Comparison of ENCODE assay signal across 10 cellular contexts in genomic region chr22:45775569-45776312, GRCh38.
A peak's percentile ranks its signal among the peaks of the same experiment; 100 is the strongest.
DNase-seq lines count a peak whose midpoint lies in the region; ATAC-seq and TF ChIP-seq lines count a peak whose summit lies in the region.
"Had no signal": no experiment of that assay in that cellular context is flagged by ENCODE, and none has a peak within 500 bp of the region (broad histone marks: within the 10 kb centered on the region; RNA-seq: fewer than 3 reads in every experiment).

No MANE protein-coding gene starts in this region.

- DNase-seq in endodermal cell = no peak
- no peak for DNase-seq in iPS-NIHi7 (ENCODE audit: extremely low spot score)
- no peak for DNase-seq in hepatocyte (ENCODE audit: low spot score)
- no peak for DNase-seq in activated T-cell treated with anti-CD3 and anti-CD28 coated beads for 4 hours
- no peak for DNase-seq in NCI-H226
- DNase-seq: activated CD4-positive, CD25-positive, alpha-beta regulatory T cell treated with anti-CD3 and anti-CD28 coated beads, Interleukin-2, amount 50 U/mL, for 72 hours; psoas muscle had no signal

- H3K4me1 Mint-ChIP-seq in endodermal cell = no peaks in the 10 kb centered on the region

- no peak for TF ChIP-seq CTCF in endodermal cell (conservative IDR thresholded peaks at IDR 0.05)
- no peak for TF ChIP-seq CTCF in hepatocyte (IDR thresholded peaks at IDR 0.05; ENCODE audit: poor library complexity)

- no peak overlapping the region for H3K9ac ChIP-seq in endodermal cell (ENCODE audit: extremely low read depth, low read length, poor library complexity, severe bottlenecking)

- H3K9me3 Mint-ChIP-seq in endodermal cell = peaks cover 4% of the 10 kb centered on the region

- H3K79me2 ChIP-seq in hepatocyte = peaks cover 30% of the 10 kb centered on the region

- peaks cover 41% of the 10 kb centered on the region for H3K36me3 Mint-ChIP-seq in endodermal cell (ENCODE audit: low read depth)

- H3K27ac ChIP-seq in endodermal cell (ENCODE audit: low read depth, low read length) = no peak overlapping the region
- no peak overlapping the region for H3K27ac ChIP-seq in hepatocyte
- H3K27ac ChIP-seq: psoas muscle had no signal

- no peak overlapping the region for H2AFZ ChIP-seq in hepatocyte

- H3K9me3 ChIP-seq in endodermal cell (ENCODE audit: control insufficient read depth, low read length) (peaks cover 6% of the 10 kb centered on the region), hepatocyte (ENCODE audit: low read depth) (no peaks in the 10 kb centered on the region)
- H3K9me3 ChIP-seq: psoas muscle had no signal

- no peak overlapping the region for H3K4me3 Mint-ChIP-seq in endodermal cell

- 93% methylated on average over 10 to 14 of the region's 14 CpGs for WGBS in endodermal cell (ENCODE audit: insufficient coverage in 1 of 2, insufficient read length in 1 of 2), 2 experiments
- WGBS in hepatocyte (ENCODE audit: low lambda C conversion rate, missing lambda C conversion rate) = 92% methylated on average over 14 of the region's 14 CpGs

- H4K20me1 ChIP-seq in hepatocyte (ENCODE audit: insufficient read depth, poor library complexity, severe bottlenecking) = no peaks in the 10 kb centered on the region

- H3K9me2 ChIP-seq in hepatocyte (replicated peaks; ENCODE audit: insufficient read depth) = no peaks in the 10 kb centered on the region

- H3K36me3 ChIP-seq in endodermal cell (ENCODE audit: control insufficient read depth, insufficient read depth, low read length) (peaks cover 21% of the 10 kb centered on the region), hepatocyte (replicated peaks; ENCODE audit: insufficient read depth, low read depth) (no peaks in the 10 kb centered on the region)

- H3K27me3 ChIP-seq in endodermal cell (ENCODE audit: control insufficient read depth, insufficient read depth, low read length, poor library complexity, severe bottlenecking) = no peaks in the 10 kb centered on the region
- no peaks in the 10 kb centered on the region for H3K27me3 ChIP-seq in hepatocyte

- no peaks in the 10 kb centered on the region for H3K4me1 ChIP-seq in endodermal cell (ENCODE audit: control insufficient read depth, insufficient read depth, low read length)
- H3K4me1 ChIP-seq in hepatocyte (ENCODE audit: insufficient read depth) = no peaks in the 10 kb centered on the region

- peak overlapping the region; percentile 48 for H3K27ac Mint-ChIP-seq in endodermal cell

- H3K4me3 ChIP-seq in endodermal cell (ENCODE audit: low read length) (no peak overlapping the region), hepatocyte (no peak overlapping the region)
- H3K4me3 ChIP-seq: psoas muscle had no signal

- ATAC-seq in GM21529 (IDR thresholded peaks at IDR 0.05; ENCODE audit: unreplicated experiment) (peak; percentile 61), HG03378 (IDR thresholded peaks at IDR 0.05; ENCODE audit: unreplicated experiment) (peak; percentile 65)
- ATAC-seq: psoas muscle had no signal

- TF ChIP-seq POLR2A in GM18526 (IDR thresholded peaks at IDR 0.05; ENCODE audit: extremely low read depth, insufficient read length) = peak; percentile 6

- no peak overlapping the region for H3K4me2 ChIP-seq in hepatocyte

- no peaks in the 10 kb centered on the region for H3K27me3 Mint-ChIP-seq in endodermal cell (ENCODE audit: insufficient read depth)
